ENCODE assay signal across 13 cellular contexts in genomic region chr17:17902357-17902756, GRCh38.
"Had no signal": no experiment of that assay in that cellular context is flagged by ENCODE, and none has a peak within 500 bp of the region (broad histone marks: within the 10 kb centered on the region; RNA-seq: fewer than 3 reads in every experiment).

No MANE protein-coding gene starts in this region.

- H3K36me3 ChIP-seq: uterus had no signal

- DNase-seq: activated CD4-positive, alpha-beta T cell treated with anti-CD3 and anti-CD28 coated beads, Interleukin-2, amount 10 ng/mL, durations not matched to agents 7 days and 5 days; activated CD4-positive, CD25-positive, alpha-beta regulatory T cell; activated CD8-positive, alpha-beta memory T cell treated with anti-CD3 and anti-CD28 coated beads for 24 hours; activated naive CD4-positive, alpha-beta T cell treated with anti-CD3 and anti-CD28 coated beads for 36 hours; body of pancreas; mammary epithelial cell; mucosa of descending colon; T-helper 17 cell; uterus had no signal

- H3K4me3 Mint-ChIP-seq: activated CD4-positive, alpha-beta T cell treated with anti-CD3 and anti-CD28 coated beads, Interleukin-2, amount 10 ng/mL, durations not matched to agents 7 days and 5 days; activated naive CD4-positive, alpha-beta T cell treated with anti-CD3 and anti-CD28 coated beads for 36 hours; dendritic cell treated with granulocyte-macrophage colony-stimulating factor and Interleukin-4, amounts not matched to agents 40 ng/mL and 50 ng/mL, for 4 days; natural killer cell treated with Interleukin-12 subunit alpha and Interleukin-12 subunit beta and Interleukin-15 and Interleukin-18, amount 100 ng/mL, for 72 hours; T-helper 17 cell had no signal

- H3K27me3 Mint-ChIP-seq: activated CD4-positive, alpha-beta T cell treated with anti-CD3 and anti-CD28 coated beads, Interleukin-2, amount 10 ng/mL, durations not matched to agents 7 days and 5 days; dendritic cell treated with granulocyte-macrophage colony-stimulating factor and Interleukin-4, amounts not matched to agents 40 ng/mL and 50 ng/mL, for 4 days; natural killer cell treated with Interleukin-12 subunit alpha and Interleukin-12 subunit beta and Interleukin-15 and Interleukin-18, amount 100 ng/mL, for 72 hours; T-helper 17 cell had no signal

- H3K27me3 ChIP-seq: adrenal gland, body of pancreas, uterus had no signal

- H3K4me3 ChIP-seq: adrenal gland, body of pancreas, mucosa of descending colon, uterus had no signal

- H3K27ac ChIP-seq: body of pancreas had no signal

- H3K9me3 ChIP-seq: adrenal gland, body of pancreas, mucosa of descending colon, uterus had no signal

- H3K9me3 Mint-ChIP-seq: activated CD4-positive, alpha-beta T cell treated with anti-CD3 and anti-CD28 coated beads, Interleukin-2, amount 10 ng/mL, durations not matched to agents 7 days and 5 days; activated naive CD4-positive, alpha-beta T cell treated with anti-CD3 and anti-CD28 coated beads for 36 hours; dendritic cell treated with granulocyte-macrophage colony-stimulating factor and Interleukin-4, amounts not matched to agents 40 ng/mL and 50 ng/mL, for 4 days; natural killer cell treated with Interleukin-12 subunit alpha and Interleukin-12 subunit beta and Interleukin-15 and Interleukin-18, amount 100 ng/mL, for 72 hours had no signal

- H3K27ac Mint-ChIP-seq: activated CD4-positive, alpha-beta T cell treated with anti-CD3 and anti-CD28 coated beads, Interleukin-2, amount 10 ng/mL, durations not matched to agents 7 days and 5 days; activated naive CD4-positive, alpha-beta T cell treated with anti-CD3 and anti-CD28 coated beads for 36 hours; natural killer cell treated with Interleukin-12 subunit alpha and Interleukin-12 subunit beta and Interleukin-15 and Interleukin-18, amount 100 ng/mL, for 72 hours; T-helper 17 cell had no signal

- ATAC-seq: body of pancreas, left lobe of liver, mucosa of descending colon, T-helper 17 cell had no signal

- H3K36me3 Mint-ChIP-seq: natural killer cell treated with Interleukin-12 subunit alpha and Interleukin-12 subunit beta and Interleukin-15 and Interleukin-18, amount 100 ng/mL, for 72 hours had no signal
